ENCODE assay signal across 28 cellular contexts in genomic region chr16:9060225-9060624, GRCh38. TPM values are rescaled to one million over a fixed set of nuclear protein-coding genes. Genes with fewer than 3 reads are reported as not detected.
DNase-seq lines count a peak whose midpoint lies in the region; ATAC-seq and TF ChIP-seq lines count a peak whose summit lies in the region.
"Had no signal": no experiment of that assay in that cellular context is flagged by ENCODE, and none has a peak within 500 bp of the region (broad histone marks: within the 10 kb centered on the region; RNA-seq: fewer than 3 reads in every experiment).

No MANE protein-coding gene starts in this region.

- H3K9ac ChIP-seq in PC-3 (ENCODE audit: low read length) (no peak overlapping the region), mesenchymal stem cell (ENCODE audit: low read length) (peak overlapping the region; percentile 75)
- H3K9ac ChIP-seq: neural progenitor cell had no signal

- H2BK15ac ChIP-seq in mesenchymal stem cell (ENCODE audit: low read depth, poor library complexity, severe bottlenecking) = no peak overlapping the region

- H3K9me3 ChIP-seq in PC-3 (ENCODE audit: low read length) (no peaks in the 10 kb centered on the region), mesenchymal stem cell (ENCODE audit: control insufficient read depth, low read length) (no peaks in the 10 kb centered on the region), uterus (no peaks in the 10 kb centered on the region)

- CTCF ChIA-PET in PC-3 (lab: Charles Lee) = interaction anchor here (1.0 kb wide), 1 partner anchor 51 kb away, joined by 6 read pairs; no protein-coding TSS in a partner anchor

- H3K36me3 ChIP-seq in PC-3 (ENCODE audit: low read depth, low read length) = no peaks in the 10 kb centered on the region
- no peaks in the 10 kb centered on the region for H3K36me3 ChIP-seq in mesenchymal stem cell (ENCODE audit: control insufficient read depth in 1 of 2, insufficient read depth in 2 of 2, low read depth in 1 of 2, low read length in 2 of 2)
- H3K36me3 ChIP-seq in uterus = no peaks in the 10 kb centered on the region
- H3K36me3 ChIP-seq: neural progenitor cell had no signal

- H3K4ac ChIP-seq in mesenchymal stem cell (ENCODE audit: low read depth in 1 of 2, low read length in 2 of 2) = no peak overlapping the region

- ATAC-seq in PC-3 = peak; percentile 60
- ATAC-seq in GM18502 (IDR thresholded peaks at IDR 0.05; ENCODE audit: poor library complexity, unreplicated experiment) = no peak
- ATAC-seq: activated CD8-positive, alpha-beta T cell treated with anti-CD3 and anti-CD28 coated beads for 36 hours had no signal

- no peak overlapping the region for H2AK5ac ChIP-seq in mesenchymal stem cell (ENCODE audit: low read length, severe bottlenecking)

- H2BK12ac ChIP-seq in mesenchymal stem cell (ENCODE audit: low read length in 2 of 2) = no peak overlapping the region

- intact Hi-C loops in PC-3 (cut with micrococcal nuclease) (no loop called here), uterus (cut with DNase I; ENCODE audit: low total_unique reads) (no loop called here)

- H4K8ac ChIP-seq in mesenchymal stem cell (ENCODE audit: low read length) = no peak overlapping the region

- no peak overlapping the region for H3K23ac ChIP-seq in mesenchymal stem cell (ENCODE audit: low read length in 2 of 2)

- H3K4me1 ChIP-seq in PC-3 (ENCODE audit: insufficient read depth, low read length) (peaks cover 17% of the 10 kb centered on the region), mesenchymal stem cell (ENCODE audit: control insufficient read depth, insufficient read depth, low read depth, low read length) (peaks cover 5% of the 10 kb centered on the region), uterus (no peaks in the 10 kb centered on the region)
- H3K4me1 ChIP-seq: neural progenitor cell had no signal

- no peaks in the 10 kb centered on the region for H3K79me1 ChIP-seq in mesenchymal stem cell (replicated peaks; ENCODE audit: low read length, poor library complexity, severe bottlenecking)

- H2BK5ac ChIP-seq in mesenchymal stem cell (ENCODE audit: low read depth, low read length, poor library complexity, severe bottlenecking) = no peak overlapping the region

- H3F3A ChIP-seq in PC-3 (ENCODE audit: low read length, unreplicated experiment) = no peaks in the 10 kb centered on the region

- no peak overlapping the region for H3K14ac ChIP-seq in mesenchymal stem cell (ENCODE audit: low read length in 2 of 2)

- BruUV-seq in PC-3 (replicated peaks; lab: Mats Ljungman, UMichigan) = no TSS peak

- peak overlapping the region; percentile 33 for H3K4me2 ChIP-seq in PC-3 (ENCODE audit: low read length)
- H3K4me2 ChIP-seq in mesenchymal stem cell (ENCODE audit: low read length, poor library complexity, severe bottlenecking) = no peak overlapping the region
- H3K4me2 ChIP-seq: neural progenitor cell, smooth muscle cell had no signal

- POLR2A ChIA-PET in PC-3 (lab: Charles Lee; ENCODE audit: unreplicated experiment) = no interaction called here

- H3K9me2 ChIP-seq in PC-3 (replicated peaks; ENCODE audit: low read length) = no peaks in the 10 kb centered on the region

- H3K18ac ChIP-seq in mesenchymal stem cell (ENCODE audit: low read depth in 1 of 2, low read length in 2 of 2) = no peak overlapping the region

- TF ChIP-seq CTCF in PC-3 (conservative IDR thresholded peaks at IDR 0.05; ENCODE audit: low read depth, low read length) (no peak), uterus (IDR thresholded peaks at IDR 0.05) (no peak)

- H3K79me2 ChIP-seq in PC-3 (ENCODE audit: low read length) = no peaks in the 10 kb centered on the region

- H2AFZ ChIP-seq in PC-3 (ENCODE audit: low read length) = no peak overlapping the region
- H2AFZ ChIP-seq in mesenchymal stem cell (ENCODE audit: low read depth, low read length) = no peak overlapping the region
- H2AFZ ChIP-seq: neural progenitor cell had no signal

- H3K4me3 ChIP-seq in PC-3 (ENCODE audit: low read length) (no peak overlapping the region), mesenchymal stem cell (ENCODE audit: insufficient read depth in 1 of 2, low read depth in 1 of 2, low read length in 2 of 2) (peak overlapping the region in 1 of 2 experiments; percentile 55), uterus (no peak overlapping the region)
- H3K4me3 ChIP-seq: neural progenitor cell, smooth muscle cell had no signal

- H3K27ac ChIP-seq in PC-3 (ENCODE audit: low read length) (peak overlapping the region; percentile 14; the same call in 1 of the 2 replicates), mesenchymal stem cell (ENCODE audit: low read length, poor library complexity, severe bottlenecking) (no peak overlapping the region), uterus (peak overlapping the region; percentile 37 to 59)
- H3K27ac ChIP-seq: epithelial cell of prostate, neural progenitor cell had no signal

- H3K27me3 ChIP-seq in PC-3 (ENCODE audit: low read length) (no peaks in the 10 kb centered on the region), mesenchymal stem cell (ENCODE audit: control insufficient read depth in 1 of 2, insufficient read depth in 1 of 2, low read length in 2 of 2) (no peaks in the 10 kb centered on the region), uterus (no peaks in the 10 kb centered on the region)
- H3K27me3 ChIP-seq: neural progenitor cell had no signal

- TF ChIP-seq POLR2A in uterus (IDR thresholded peaks at IDR 0.05) = no peak

- H4K91ac ChIP-seq in mesenchymal stem cell (ENCODE audit: low read length) = no peak overlapping the region

- no peaks in the 10 kb centered on the region for H4K20me1 ChIP-seq in PC-3 (ENCODE audit: low read length)

- DNase-seq in EH (ENCODE audit: low read depth) (peak; percentile 46), PC-3 (peak; percentile 39), mesenchymal stem cell (no peak), uterus (no peak), NCI-H146 treated with DMSO at 0.1 percent for 48 hours (lab: John Stamatoyannopoulos, UW; ENCODE audit: unreplicated experiment) (no peak)
- no peak for DNase-seq in activated CD4-positive, CD25-positive, alpha-beta regulatory T cell (lab: John Stamatoyannopoulos, UW)
- DNase-seq: activated CD4-positive, alpha-beta T cell treated with anti-CD3 and anti-CD28 coated beads for 1 hour; activated CD8-positive, alpha-beta T cell treated with anti-CD3 and anti-CD28 coated beads for 36 hours; activated effector memory CD4-positive, alpha-beta T cell treated with anti-CD3 and anti-CD28 coated beads, Interleukin-2, amount 50 U/mL, for 16 hours; activated T-cell treated with anti-CD3 and anti-CD28 coated beads for 4 hours; CD4-positive, alpha-beta memory T cell; DMS 273 treated with DMSO at 0.1 percent for 48 hours; effector CD4-positive, alpha-beta T cell; foreskin melanocyte; GOT3; hypothalamus; KG1; MV-4-11; NCI-H1694 treated with DMSO at 0.1 percent for 48 hours; NCI-H2171; NCI-H524; NK-92 treated with Interleukin-12 subunit alpha and Interleukin-12 subunit beta, amount 100 ng/mL, for 24 hours; stimulated activated CD4-positive, alpha-beta T cell treated with anti-CD3 and anti-CD28 coated beads, Interleukin-2, amount 100 ng/mL, for 24 hours; substantia nigra had no signal

- no peak overlapping the region for H2BK120ac ChIP-seq in mesenchymal stem cell (ENCODE audit: low read depth, low read length)

RNA-seq across cellular contexts. Expression of gene HAPSTR1, which starts 31.2 kb away (rescaled TPM):
- total RNA-seq in PC-3 (2014; rRNA removed) (24.4 and 28.6 TPM in 2 replicates), uterus (100 to 1,000 TPM in 1 of 4 donors, 10 to 100 TPM in 3; 16.1 to 113 (median 45.9) TPM)
- 43.4 TPM for polyA plus RNA-seq in mesenchymal stem cell (2013, experiment 1 of 2)
- polyA plus RNA-seq in mesenchymal stem cell (2013, experiment 2 of 2) = 42.6 TPM

Comparison
In these comparisons a context has a peak if more than half of its experiments do, and no peak if none do; other contexts are left out.
1. DNase-seq: peak in EH (single experiment) and PC-3 (single experiment); none in mesenchymal stem cell (single experiment), uterus (0 of 2), NCI-H146 treated with DMSO at 0.1 percent for 48 hours (single experiment) and activated CD4-positive, CD25-positive, alpha-beta regulatory T cell (0 of 4).